In genomic region chr17:50550661-50551432, GRCh38 we compare ENCODE assay signal across 8 cellular contexts. TPM values are rescaled to one million over a fixed set of nuclear protein-coding genes. Genes with fewer than 3 reads are reported as not detected.
DNase-seq lines count a peak whose midpoint lies in the region; ATAC-seq, FAIRE-seq and TF ChIP-seq lines count a peak whose summit lies in the region.

No MANE protein-coding gene starts in this region.

- no peak overlapping the region for H3K4me3 Mint-ChIP-seq in activated CD4-positive, alpha-beta T cell treated with anti-CD3 and anti-CD28 coated beads, Interleukin-2, amount 10 ng/mL, durations not matched to agents 24 days and 14 days

- no peak overlapping the region for H3K27ac Mint-ChIP-seq in activated CD4-positive, alpha-beta T cell treated with anti-CD3 and anti-CD28 coated beads, Interleukin-2, amount 10 ng/mL, durations not matched to agents 24 days and 14 days

- H3K27me3 Mint-ChIP-seq in activated CD4-positive, alpha-beta T cell treated with anti-CD3 and anti-CD28 coated beads, Interleukin-2, amount 10 ng/mL, durations not matched to agents 24 days and 14 days: peaks cover 6% of the 10 kb centered on the region

- FAIRE-seq in kidney (lab: Jason Lieb, UNC): no peak

- H3K9ac ChIP-seq in kidney (ENCODE audit: low read length in 2 of 2): no peak overlapping the region

- H3K27me3 ChIP-seq in brain microvascular endothelial cell (replicated peaks) (no peaks in the 10 kb centered on the region), thoracic aorta (replicated peaks; ENCODE audit: insufficient read depth) (no peaks in the 10 kb centered on the region)

- H3K27ac ChIP-seq in brain microvascular endothelial cell (no peak overlapping the region), kidney (ENCODE audit: low read depth in 2 of 2, low read length in 2 of 2) (no peak overlapping the region), thoracic aorta (no peak overlapping the region)

- no peaks in the 10 kb centered on the region for H3K36me3 Mint-ChIP-seq in activated CD4-positive, alpha-beta T cell treated with anti-CD3 and anti-CD28 coated beads, Interleukin-2, amount 10 ng/mL, durations not matched to agents 24 days and 14 days (ENCODE audit: low read depth)

- H3K9me3 ChIP-seq in kidney (ENCODE audit: control insufficient read depth in 1 of 2, low read length in 2 of 2): no peaks in the 10 kb centered on the region
- H3K9me3 ChIP-seq in thoracic aorta: no peaks in the 10 kb centered on the region

- in situ Hi-C loops in brain microvascular endothelial cell (cut with HindIII; ENCODE audit: low pct_ligation_motif_present, low sequenced_read_pairs): loop anchor here (25.0 kb wide), 1 partner anchor 136 kb away; no protein-coding TSS in a partner anchor

- H3K4me1 ChIP-seq in kidney (ENCODE audit: control insufficient read depth in 1 of 2, insufficient read depth in 1 of 2, low read depth in 1 of 2, low read length in 2 of 2): peaks cover 4 to 9% of the 10 kb centered on the region in 2 donors
- H3K4me1 ChIP-seq in thoracic aorta (ENCODE audit: control insufficient read depth in 1 of 2, low read depth in 2 of 2): peaks cover 9 to 14% of the 10 kb centered on the region in 2 donors

- peaks cover 3% of the 10 kb centered on the region for H3K36me3 ChIP-seq in brain microvascular endothelial cell (replicated peaks)
- H3K36me3 ChIP-seq in kidney (ENCODE audit: control insufficient read depth in 1 of 2, insufficient read depth in 2 of 2, low read length in 2 of 2): peaks cover 4 to 15% of the 10 kb centered on the region in 2 donors
- peaks cover 10% of the 10 kb centered on the region for H3K36me3 ChIP-seq in thoracic aorta

- TF ChIP-seq CTCF in brain microvascular endothelial cell (IDR thresholded peaks at IDR 0.05; ENCODE audit: low read depth, low read length, missing control alignments) (peak; percentile 95), kidney (IDR thresholded peaks at IDR 0.05; ENCODE audit: borderline replicate concordance, extremely low read depth, insufficient read depth) (peak; percentile 90), thoracic aorta (IDR thresholded peaks at IDR 0.05) (peak; percentile 89)

- intact Hi-C loops in kidney (cut with DNase I): loop anchor here (10.0 kb wide), 1 partner anchor 124 kb away; no protein-coding TSS in a partner anchor
- intact Hi-C loops in activated CD4-positive, alpha-beta T cell treated with anti-CD3 and anti-CD28 coated beads, Interleukin-2, amount 10 ng/mL, durations not matched to agents 24 days and 14 days (cut with micrococcal nuclease): no loop called here

- H3K9me3 Mint-ChIP-seq in activated CD4-positive, alpha-beta T cell treated with anti-CD3 and anti-CD28 coated beads, Interleukin-2, amount 10 ng/mL, durations not matched to agents 24 days and 14 days: no peaks in the 10 kb centered on the region

- no peak for ATAC-seq in thoracic aorta (ENCODE audit: insufficient number of reproducible peaks, low FRiP score, low read depth)
- ATAC-seq in HG03521 (IDR thresholded peaks at IDR 0.05; ENCODE audit: unreplicated experiment): no peak

- peaks cover 7% of the 10 kb centered on the region for H3K4me1 Mint-ChIP-seq in activated CD4-positive, alpha-beta T cell treated with anti-CD3 and anti-CD28 coated beads, Interleukin-2, amount 10 ng/mL, durations not matched to agents 24 days and 14 days

- H3K4me3 ChIP-seq in brain microvascular endothelial cell (ENCODE audit: low read depth, low read length) (no peak overlapping the region), kidney (ENCODE audit: low read length in 2 of 2) (no peak overlapping the region), thoracic aorta (no peak overlapping the region)

- DNase-seq in NCI-H2171 treated with DMSO at 0.1 percent for 48 hours (lab: John Stamatoyannopoulos, UW): peak; percentile 9
- DNase-seq in NCI-H2171 (lab: John Stamatoyannopoulos, UW): no peak
- peak; percentile 7 for DNase-seq in NCI-H345 treated with DMSO at 0.1 percent for 48 hours (lab: John Stamatoyannopoulos, UW; ENCODE audit: unreplicated experiment)
- peak; percentile 78 for DNase-seq in brain microvascular endothelial cell
- peak; percentile 94 for DNase-seq in kidney
- peak; percentile 46 for DNase-seq in thoracic aorta (ENCODE audit: low spot score)
- no peak for DNase-seq in activated CD4-positive, alpha-beta T cell treated with anti-CD3 and anti-CD28 coated beads, Interleukin-2, amount 10 ng/mL, durations not matched to agents 24 days and 14 days

RNA-seq across cellular contexts. Expression of gene SPATA20, which starts 3.9 kb away (rescaled TPM):
- total RNA-seq in kidney (60.4 TPM), thoracic aorta (100 to 1,000 TPM in 1 of 2 donors, 10 to 100 TPM in 1; 82.8 to 118 TPM)
- polyA plus RNA-seq in kidney (ENCODE audit: insufficient read depth, low read depth, low replicate concordance): 52.7 TPM
- total RNA-seq in activated CD4-positive, alpha-beta T cell treated with anti-CD3 and anti-CD28 coated beads, Interleukin-2, amount 10 ng/mL, durations not matched to agents 24 days and 14 days: 21.6 and 22.4 TPM in 2 replicates

RNA-seq across cellular contexts. Expression of gene CACNA1G, which starts 9.7 kb away (rescaled TPM):
- total RNA-seq in kidney: 0.06 TPM
- polyA plus RNA-seq in kidney (ENCODE audit: insufficient read depth, low read depth, low replicate concordance): not detected
- total RNA-seq in thoracic aorta: 1 to 10 TPM in 1 of 2 donors, under 1 TPM in 1; 0.27 to 2.3 TPM
- 0.07 TPM in 1 of 2 replicates, not detected in the other for total RNA-seq in activated CD4-positive, alpha-beta T cell treated with anti-CD3 and anti-CD28 coated beads, Interleukin-2, amount 10 ng/mL, durations not matched to agents 24 days and 14 days

RNA-seq across cellular contexts. Expression of gene EPN3, which starts 18.3 kb away (rescaled TPM):
- 5.0 TPM for total RNA-seq in kidney
- 28.7 TPM for polyA plus RNA-seq in kidney (ENCODE audit: insufficient read depth, low read depth, low replicate concordance)
- 1 to 10 TPM in 1 of 2 donors, not detected in 1; 1.4 TPM for total RNA-seq in thoracic aorta
- total RNA-seq in activated CD4-positive, alpha-beta T cell treated with anti-CD3 and anti-CD28 coated beads, Interleukin-2, amount 10 ng/mL, durations not matched to agents 24 days and 14 days: not detected in 2 replicates

RNA-seq across cellular contexts. Expression of gene MYCBPAP, which starts 42.6 kb away (rescaled TPM):
- total RNA-seq in kidney: 0.72 TPM
- 2.9 TPM for polyA plus RNA-seq in kidney (ENCODE audit: insufficient read depth, low read depth, low replicate concordance)
- under 1 TPM; 0.56 to 0.68 TPM for total RNA-seq in thoracic aorta
- total RNA-seq in activated CD4-positive, alpha-beta T cell treated with anti-CD3 and anti-CD28 coated beads, Interleukin-2, amount 10 ng/mL, durations not matched to agents 24 days and 14 days: 3.5 TPM in 2 replicates

Comparison
In these comparisons a context has a peak if more than half of its experiments do, and no peak if none do; other contexts are left out.
1. DNase-seq: peak in NCI-H2171 treated with DMSO at 0.1 percent for 48 hours (single experiment), NCI-H345 treated with DMSO at 0.1 percent for 48 hours (single experiment), brain microvascular endothelial cell (single experiment), kidney (single experiment) and thoracic aorta (single experiment); none in NCI-H2171 (single experiment) and activated CD4-positive, alpha-beta T cell treated with anti-CD3 and anti-CD28 coated beads, Interleukin-2, amount 10 ng/mL, durations not matched to agents 24 days and 14 days (single experiment).
2. Peak in every context shown above with its lines, with median percentiles within 50 percentile points of each other: CTCF ChIP-seq.